ENCODE assay signal across 10 cellular contexts in genomic region chr1:154546264-154547043, GRCh38. TPM values are rescaled to one million over a fixed set of nuclear protein-coding genes. Genes with fewer than 3 reads are reported as not detected.
DNase-seq lines count a peak whose midpoint lies in the region; ATAC-seq and TF ChIP-seq lines count a peak whose summit lies in the region.
"Had no signal": no experiment of that assay in that cellular context is flagged by ENCODE, and none has a peak within 500 bp of the region (broad histone marks: within the 10 kb centered on the region; RNA-seq: fewer than 3 reads in every experiment).

No MANE protein-coding gene starts in this region.

- H3K27ac Mint-ChIP-seq in activated T-cell treated with anti-CD3 and anti-CD28 coated beads, Interleukin-2, amount 50 U/mL, for 24 hours: no peak overlapping the region
- H3K27ac Mint-ChIP-seq: stimulated activated naive CD8-positive, alpha-beta T cell treated with anti-CD3 and anti-CD28 coated beads, Interleukin-15, Interleukin-2, amounts not matched to agents 100 ng/mL and 50 ng/mL, for 24 hours; T-helper 1 cell treated with Interleukin-12 subunit alpha and Interleukin-12 subunit beta and Interleukin-4 antibody, amounts not matched to agents 30 μg/mL and 1 μg/mL, for 36 hours had no signal

- in situ Hi-C loops in KBM-7 (cut with MboI; ENCODE audit: low pct_unique_long_range_greater_than_20kb, low sequenced_read_pairs): no loop called here

- DNase-seq in DMS114 treated with DMSO at 0.1 percent for 48 hours (lab: John Stamatoyannopoulos, UW; ENCODE audit: unreplicated experiment) (peak; percentile 63), KBM-7 (peak; percentile 73), fibroblast of the aortic adventitia (ENCODE audit: low read depth) (peak; percentile 68), occipital lobe (lab: John Stamatoyannopoulos, UW) (peak; percentile 11)
- DNase-seq in activated T-cell treated with anti-CD3 and anti-CD28 coated beads, Interleukin-2, amount 50 U/mL, for 24 hours: peak; percentile 68

- TF ChIP-seq CTCF in fibroblast of the aortic adventitia (IDR thresholded peaks at IDR 0.05; ENCODE audit: insufficient read depth, low read length): peak; percentile 93

- H3K27me3 Mint-ChIP-seq in activated T-cell treated with anti-CD3 and anti-CD28 coated beads, Interleukin-2, amount 50 U/mL, for 24 hours: no peaks in the 10 kb centered on the region
- H3K27me3 Mint-ChIP-seq: stimulated activated naive CD8-positive, alpha-beta T cell treated with anti-CD3 and anti-CD28 coated beads, Interleukin-15, Interleukin-2, amounts not matched to agents 100 ng/mL and 50 ng/mL, for 24 hours had no signal

- no peaks in the 10 kb centered on the region for H3K9me3 Mint-ChIP-seq in activated T-cell treated with anti-CD3 and anti-CD28 coated beads, Interleukin-2, amount 50 U/mL, for 24 hours
- H3K9me3 Mint-ChIP-seq: stimulated activated naive CD8-positive, alpha-beta T cell treated with anti-CD3 and anti-CD28 coated beads, Interleukin-15, Interleukin-2, amounts not matched to agents 100 ng/mL and 50 ng/mL, for 24 hours; T-helper 1 cell treated with Interleukin-12 subunit alpha and Interleukin-12 subunit beta and Interleukin-4 antibody, amounts not matched to agents 30 μg/mL and 1 μg/mL, for 36 hours had no signal

- ATAC-seq in GM19452 (IDR thresholded peaks at IDR 0.05; ENCODE audit: unreplicated experiment) (no peak), HG03571 (IDR thresholded peaks at IDR 0.05; ENCODE audit: unreplicated experiment) (no peak)

- H3K4me1 Mint-ChIP-seq in activated T-cell treated with anti-CD3 and anti-CD28 coated beads, Interleukin-2, amount 50 U/mL, for 24 hours (ENCODE audit: low read depth): peaks cover 26% of the 10 kb centered on the region

- no peak overlapping the region for H3K4me3 ChIP-seq in fibroblast of the aortic adventitia (ENCODE audit: low read depth, low read length)

- H3K4me3 Mint-ChIP-seq in activated T-cell treated with anti-CD3 and anti-CD28 coated beads, Interleukin-2, amount 50 U/mL, for 24 hours: no peak overlapping the region
- H3K4me3 Mint-ChIP-seq: stimulated activated naive CD8-positive, alpha-beta T cell treated with anti-CD3 and anti-CD28 coated beads, Interleukin-15, Interleukin-2, amounts not matched to agents 100 ng/mL and 50 ng/mL, for 24 hours; T-helper 1 cell treated with Interleukin-12 subunit alpha and Interleukin-12 subunit beta and Interleukin-4 antibody, amounts not matched to agents 30 μg/mL and 1 μg/mL, for 36 hours had no signal

- H3K36me3 Mint-ChIP-seq in activated T-cell treated with anti-CD3 and anti-CD28 coated beads, Interleukin-2, amount 50 U/mL, for 24 hours (ENCODE audit: low read depth): peaks cover 34% of the 10 kb centered on the region

TF ChIP-seq in PFSK-1, 5 proteins besides CTCF, POLR2A, EP300 and RAD21:
- TF ChIP-seq POLR2AphosphoS5 (IDR thresholded peaks at IDR 0.05; ENCODE audit: low read depth, low read length): no peak
- no peak for TF ChIP-seq REST (IDR thresholded peaks at IDR 0.05; ENCODE audit: insufficient read depth in 1 of 2, low read depth in 2 of 2, low read length in 2 of 2)
- TF ChIP-seq FOXP2 (optimal IDR thresholded peaks at IDR 0.05; ENCODE audit: borderline replicate concordance, extremely low read depth, extremely low read length, insufficient read depth): peak; percentile 61
- no peak for TF ChIP-seq SIN3A (IDR thresholded peaks at IDR 0.05; ENCODE audit: borderline replicate concordance, insufficient read depth, low read length)
- no peak for TF ChIP-seq TAF1 (IDR thresholded peaks at IDR 0.05; ENCODE audit: borderline replicate concordance, insufficient read depth, low read length)

RNA-seq across cellular contexts. Expression of gene UBE2Q1, which starts 12.0 kb away (rescaled TPM):
- 179 TPM for polyA plus RNA-seq in PFSK-1 (2012; ENCODE audit: insufficient read length, low read depth)
- total RNA-seq in fibroblast of the aortic adventitia (ENCODE audit: low replicate concordance) (18.6 and 26.1 TPM in 2 replicates), occipital lobe (20.6 TPM)

RNA-seq across cellular contexts. Expression of gene CHRNB2, which starts 21.1 kb away (rescaled TPM):
- not detected for polyA plus RNA-seq in PFSK-1 (2012; ENCODE audit: insufficient read length, low read depth)
- total RNA-seq in fibroblast of the aortic adventitia (ENCODE audit: low replicate concordance): under 0.01 TPM in 1 of 2 replicates, not detected in the other
- 20.4 TPM for total RNA-seq in occipital lobe

RNA-seq across cellular contexts. Expression of gene SHE, which starts 44.2 kb away (rescaled TPM):
- polyA plus RNA-seq in PFSK-1 (2012; ENCODE audit: insufficient read length, low read depth): 0.04 TPM
- 0.09 and 0.49 TPM in 2 replicates for total RNA-seq in fibroblast of the aortic adventitia (ENCODE audit: low replicate concordance)
- total RNA-seq in occipital lobe: 2.0 TPM

RNA-seq across cellular contexts. Expression of gene TDRD10, which starts 44.4 kb away (rescaled TPM):
- polyA plus RNA-seq in PFSK-1 (2012; ENCODE audit: insufficient read length, low read depth): not detected
- total RNA-seq in fibroblast of the aortic adventitia (ENCODE audit: low replicate concordance): not detected in 2 replicates
- total RNA-seq in occipital lobe: 0.16 TPM

Comparison
In these comparisons a context has a peak if more than half of its experiments do, and no peak if none do; other contexts are left out.
1. DNase-seq: peak in every context shown above with its lines; median percentile 73 in KBM-7; 68 in activated T-cell treated with anti-CD3 and anti-CD28 coated beads, Interleukin-2, amount 50 U/mL, for 24 hours; 68 in fibroblast of the aortic adventitia; 63 in DMS114 treated with DMSO at 0.1 percent for 48 hours; 11 in occipital lobe.
2. RNA of gene CHRNB2, which starts 21.1 kb away (total RNA-seq): 20.4 TPM in occipital lobe (single experiment); under 0.01 TPM in fibroblast of the aortic adventitia; every median in the first group is over 10 times any median in the second.